Comparison of ENCODE assay signal across 3 cellular contexts in the genomic region with DNA sequence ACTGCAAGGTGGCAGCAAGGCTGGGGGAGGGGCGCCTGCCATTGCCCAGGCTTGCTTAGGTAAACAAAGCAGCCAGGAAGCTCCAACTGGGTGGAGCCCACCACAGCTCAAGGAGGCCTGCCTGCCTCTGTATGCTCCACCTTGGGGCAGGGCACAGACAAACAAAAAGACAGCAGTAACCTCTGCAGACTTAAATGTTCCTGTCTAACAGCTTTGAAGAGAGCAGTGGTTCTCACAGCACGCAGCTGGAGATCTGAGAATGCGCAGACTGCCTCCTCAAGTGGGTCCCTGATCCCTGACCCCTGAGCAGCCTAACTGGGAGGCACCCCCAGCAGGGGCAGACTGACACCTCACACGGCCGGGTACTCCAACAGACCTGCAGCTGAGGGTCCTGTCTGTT. TPM values are rescaled to one million over a fixed set of nuclear protein-coding genes. Genes with fewer than 3 reads are reported as not detected.
"Had no signal": no experiment of that assay in that cellular context is flagged by ENCODE, and none has a peak within 500 bp of the region (broad histone marks: within the 10 kb centered on the region; RNA-seq: fewer than 3 reads in every experiment).

No MANE protein-coding gene starts in this region.

RNA-seq across cellular contexts. Expression of gene CYP2C8, which starts 10.3 kb away (rescaled TPM):
- total RNA-seq: GM23248, H4, HFFc6 had no signal
